10 cellular contexts compared by ENCODE assay signal in the genomic region with DNA sequence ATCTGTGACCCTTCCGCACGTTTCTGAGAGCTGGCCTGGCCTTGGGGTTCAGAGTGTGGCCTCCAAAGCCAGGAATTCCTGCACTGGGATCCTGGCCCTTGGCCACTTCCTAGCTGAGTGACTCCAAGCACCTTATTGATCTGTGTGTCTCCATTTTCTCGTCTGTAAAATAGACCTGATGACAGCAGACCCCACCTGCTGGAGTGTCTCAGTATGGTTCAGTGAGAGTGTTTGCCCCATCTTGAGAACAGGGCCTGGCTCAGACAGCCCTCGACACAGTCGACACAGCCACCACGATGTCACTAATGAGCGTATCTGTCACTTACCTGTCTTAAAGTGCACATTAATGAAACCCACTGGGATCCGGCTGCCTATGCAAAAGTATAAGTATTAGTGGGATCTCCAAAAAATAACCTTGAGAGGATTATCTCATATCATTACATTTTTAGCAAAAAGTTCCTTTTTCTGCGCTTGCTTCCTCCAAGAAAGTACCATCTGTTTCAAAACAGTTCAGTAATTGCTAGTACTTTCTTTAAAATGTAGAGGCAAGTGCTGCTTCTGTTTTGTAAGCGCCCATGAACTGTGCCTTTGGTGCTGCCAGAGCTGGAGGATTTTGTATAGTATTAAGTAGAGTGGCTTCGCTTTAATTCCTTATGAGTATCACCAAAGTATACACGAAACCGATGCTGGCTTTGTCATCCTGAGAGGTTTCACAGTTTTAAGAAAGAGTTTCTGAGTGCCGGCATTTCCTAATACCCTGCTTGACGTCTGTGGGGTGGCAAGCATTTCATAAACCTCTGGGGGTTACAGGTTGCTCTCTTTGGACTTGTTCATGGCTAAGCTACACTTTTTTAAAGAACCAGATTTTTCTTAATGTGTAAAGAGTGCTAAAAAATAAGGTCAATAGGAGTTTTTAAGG. TPM values are rescaled to one million over a fixed set of nuclear protein-coding genes. Genes with fewer than 3 reads are reported as not detected.
DNase-seq lines count a peak whose midpoint lies in the region; ATAC-seq and TF ChIP-seq lines count a peak whose summit lies in the region.
"Had no signal": no experiment of that assay in that cellular context is flagged by ENCODE, and none has a peak within 500 bp of the region (broad histone marks: within the 10 kb centered on the region; RNA-seq: fewer than 3 reads in every experiment).

No MANE protein-coding gene starts in this region.

- no peak overlapping the region for H3K4me3 Mint-ChIP-seq in activated CD4-positive, alpha-beta T cell treated with anti-CD3 and anti-CD28 coated beads, Interleukin-2, amount 10 ng/mL, durations not matched to agents 7 days and 5 days

- DNase-seq in GM06990 (ENCODE audit: extremely low read depth, insufficient read length) (peak; percentile 57), NB4 (ENCODE audit: low read depth) (peak; percentile 8), upper lobe of left lung (no peak), NOMO-1 (lab: John Stamatoyannopoulos, UW; ENCODE audit: unreplicated experiment in 2 of 2) (no peak), GOT3 (lab: John Stamatoyannopoulos, UW) (no peak)
- no peak for DNase-seq in activated CD4-positive, alpha-beta T cell treated with anti-CD3 and anti-CD28 coated beads, Interleukin-2, amount 10 ng/mL, durations not matched to agents 7 days and 5 days
- DNase-seq: kidney glomerular epithelial cell, MG63 had no signal

- H3K27me3 ChIP-seq in GM06990 (replicated peaks; ENCODE audit: control insufficient read depth, insufficient read depth, low read length) (no peaks in the 10 kb centered on the region), upper lobe of left lung (no peaks in the 10 kb centered on the region)

- TF ChIP-seq CTCF in GM06990 (IDR thresholded peaks at IDR 0.05; ENCODE audit: insufficient read depth, low read length, poor library complexity, severe bottlenecking) = peak; percentile 47
- TF ChIP-seq CTCF in NB4 (IDR thresholded peaks at IDR 0.05; ENCODE audit: low read depth, low read length) = no peak
- no peak for TF ChIP-seq CTCF in upper lobe of left lung (IDR thresholded peaks at IDR 0.05)

- no peaks in the 10 kb centered on the region for H3K27me3 Mint-ChIP-seq in activated CD4-positive, alpha-beta T cell treated with anti-CD3 and anti-CD28 coated beads, Interleukin-2, amount 10 ng/mL, durations not matched to agents 7 days and 5 days

- no peaks in the 10 kb centered on the region for H3K9me3 Mint-ChIP-seq in activated CD4-positive, alpha-beta T cell treated with anti-CD3 and anti-CD28 coated beads, Interleukin-2, amount 10 ng/mL, durations not matched to agents 7 days and 5 days

- TF ChIP-seq POLR2A in NB4 (IDR thresholded peaks at IDR 0.05; ENCODE audit: extremely low read depth, insufficient read length) = no peak
- TF ChIP-seq POLR2A in upper lobe of left lung (IDR thresholded peaks at IDR 0.05) = no peak

- peaks cover 17% of the 10 kb centered on the region for H3K4me1 Mint-ChIP-seq in activated CD4-positive, alpha-beta T cell treated with anti-CD3 and anti-CD28 coated beads, Interleukin-2, amount 10 ng/mL, durations not matched to agents 7 days and 5 days

- H3K36me3 ChIP-seq in GM06990 (ENCODE audit: control insufficient read depth, insufficient read depth, low read length) (no peaks in the 10 kb centered on the region), upper lobe of left lung (no peaks in the 10 kb centered on the region)
- H3K36me3 ChIP-seq: MG63 had no signal

- 76 to 80% methylated on average over 13 to 15 of the region's 15 CpGs for WGBS in upper lobe of left lung, 2 donors

- H3K27ac ChIP-seq in upper lobe of left lung = no peak overlapping the region

- ATAC-seq in GM19328 (IDR thresholded peaks at IDR 0.05; ENCODE audit: unreplicated experiment) = peak; percentile 29
- peak; percentile 40 for ATAC-seq in HG02885 (IDR thresholded peaks at IDR 0.05; ENCODE audit: poor library complexity, unreplicated experiment)
- no peak for ATAC-seq in upper lobe of left lung (ENCODE audit: low FRiP score in 2 of 2)

- H3K27ac Mint-ChIP-seq in activated CD4-positive, alpha-beta T cell treated with anti-CD3 and anti-CD28 coated beads, Interleukin-2, amount 10 ng/mL, durations not matched to agents 7 days and 5 days = no peak overlapping the region

- POLR2A ChIA-PET in activated CD4-positive, alpha-beta T cell treated with anti-CD3 and anti-CD28 coated beads, Interleukin-2, amount 10 ng/mL, durations not matched to agents 7 days and 5 days (lab: Charles Lee) = no interaction called here

- H3K36me3 Mint-ChIP-seq in activated CD4-positive, alpha-beta T cell treated with anti-CD3 and anti-CD28 coated beads, Interleukin-2, amount 10 ng/mL, durations not matched to agents 7 days and 5 days (ENCODE audit: low read depth) = no peaks in the 10 kb centered on the region

- H3K4me3 ChIP-seq in GM06990 (replicated peaks; ENCODE audit: low read depth, low read length) = no peak overlapping the region
- no peak overlapping the region for H3K4me3 ChIP-seq in NB4 (ENCODE audit: low read depth, low read length)
- H3K4me3 ChIP-seq in upper lobe of left lung = no peak overlapping the region
- H3K4me3 ChIP-seq: MG63 had no signal

- TF ChIP-seq EP300 in upper lobe of left lung (IDR thresholded peaks at IDR 0.05) = no peak

- CTCF ChIA-PET in activated CD4-positive, alpha-beta T cell treated with anti-CD3 and anti-CD28 coated beads, Interleukin-2, amount 10 ng/mL, durations not matched to agents 7 days and 5 days (lab: Charles Lee) = interaction anchor here (0.6 kb wide), 1 partner anchor 23 kb away, joined by 3 read pairs; no protein-coding TSS in a partner anchor

- no peaks in the 10 kb centered on the region for H3K4me1 ChIP-seq in upper lobe of left lung

- H3K9me3 ChIP-seq in upper lobe of left lung = no peaks in the 10 kb centered on the region
- H3K9me3 ChIP-seq: MG63 had no signal

RNA-seq across cellular contexts. Expression of gene UBE2QL1, which starts 31.7 kb away (rescaled TPM):
- total RNA-seq in upper lobe of left lung = under 1 TPM in 2 of 6 donors, not detected in 4; 0.09 to 0.10 TPM
- not detected for total RNA-seq in activated CD4-positive, alpha-beta T cell treated with anti-CD3 and anti-CD28 coated beads, Interleukin-2, amount 10 ng/mL, durations not matched to agents 7 days and 5 days

Comparison
In these comparisons a context has a peak if more than half of its experiments do, and no peak if none do; other contexts are left out.
1. DNase-seq: peak in GM06990 (single experiment) and NB4 (single experiment); none in upper lobe of left lung (0 of 2), NOMO-1 (0 of 2), activated CD4-positive, alpha-beta T cell treated with anti-CD3 and anti-CD28 coated beads, Interleukin-2, amount 10 ng/mL, durations not matched to agents 7 days and 5 days (single experiment) and GOT3 (single experiment).
2. ATAC-seq: peak in GM19328 (single experiment) and HG02885 (single experiment); none in upper lobe of left lung (0 of 2).